1 cellular context compared by ENCODE assay signal in the genomic region with DNA sequence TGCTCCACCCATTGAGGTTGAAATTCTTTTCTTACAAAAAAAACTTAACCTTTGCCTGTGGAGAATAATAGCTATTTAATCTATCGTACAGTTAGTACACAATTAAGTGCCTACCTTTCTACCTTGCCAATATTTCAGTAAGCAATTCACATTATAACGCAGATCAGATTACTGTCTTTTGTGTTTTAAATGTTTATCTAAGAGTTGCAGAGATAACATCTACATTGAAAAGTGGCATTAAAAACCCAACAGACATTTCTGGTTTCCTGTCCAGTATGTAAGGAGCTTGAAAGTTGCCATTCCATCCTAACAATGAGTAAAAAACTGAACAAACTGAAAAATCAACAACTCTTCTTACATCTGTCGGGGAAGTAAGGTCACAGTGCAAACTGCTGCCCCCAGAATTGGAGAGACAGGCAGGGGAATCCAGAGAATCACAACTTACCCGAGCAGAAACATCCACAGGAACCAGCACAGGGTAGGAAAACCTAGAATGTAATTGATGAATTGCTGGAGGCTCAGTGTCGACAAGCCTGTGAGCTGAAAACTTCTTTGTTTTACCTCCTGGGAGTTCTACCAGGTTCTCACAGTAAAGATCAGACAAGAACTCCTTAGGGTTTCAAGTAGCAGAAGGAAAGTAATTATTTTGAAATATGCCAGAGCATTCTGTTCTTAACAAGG.
TF ChIP-seq lines count a peak whose summit lies in the region.

No MANE protein-coding gene starts in this region.

TF ChIP-seq in GM23338, 12 proteins besides CTCF, POLR2A, EP300 and RAD21 (continued from another document):
- TF ChIP-seq, protein P1, sequence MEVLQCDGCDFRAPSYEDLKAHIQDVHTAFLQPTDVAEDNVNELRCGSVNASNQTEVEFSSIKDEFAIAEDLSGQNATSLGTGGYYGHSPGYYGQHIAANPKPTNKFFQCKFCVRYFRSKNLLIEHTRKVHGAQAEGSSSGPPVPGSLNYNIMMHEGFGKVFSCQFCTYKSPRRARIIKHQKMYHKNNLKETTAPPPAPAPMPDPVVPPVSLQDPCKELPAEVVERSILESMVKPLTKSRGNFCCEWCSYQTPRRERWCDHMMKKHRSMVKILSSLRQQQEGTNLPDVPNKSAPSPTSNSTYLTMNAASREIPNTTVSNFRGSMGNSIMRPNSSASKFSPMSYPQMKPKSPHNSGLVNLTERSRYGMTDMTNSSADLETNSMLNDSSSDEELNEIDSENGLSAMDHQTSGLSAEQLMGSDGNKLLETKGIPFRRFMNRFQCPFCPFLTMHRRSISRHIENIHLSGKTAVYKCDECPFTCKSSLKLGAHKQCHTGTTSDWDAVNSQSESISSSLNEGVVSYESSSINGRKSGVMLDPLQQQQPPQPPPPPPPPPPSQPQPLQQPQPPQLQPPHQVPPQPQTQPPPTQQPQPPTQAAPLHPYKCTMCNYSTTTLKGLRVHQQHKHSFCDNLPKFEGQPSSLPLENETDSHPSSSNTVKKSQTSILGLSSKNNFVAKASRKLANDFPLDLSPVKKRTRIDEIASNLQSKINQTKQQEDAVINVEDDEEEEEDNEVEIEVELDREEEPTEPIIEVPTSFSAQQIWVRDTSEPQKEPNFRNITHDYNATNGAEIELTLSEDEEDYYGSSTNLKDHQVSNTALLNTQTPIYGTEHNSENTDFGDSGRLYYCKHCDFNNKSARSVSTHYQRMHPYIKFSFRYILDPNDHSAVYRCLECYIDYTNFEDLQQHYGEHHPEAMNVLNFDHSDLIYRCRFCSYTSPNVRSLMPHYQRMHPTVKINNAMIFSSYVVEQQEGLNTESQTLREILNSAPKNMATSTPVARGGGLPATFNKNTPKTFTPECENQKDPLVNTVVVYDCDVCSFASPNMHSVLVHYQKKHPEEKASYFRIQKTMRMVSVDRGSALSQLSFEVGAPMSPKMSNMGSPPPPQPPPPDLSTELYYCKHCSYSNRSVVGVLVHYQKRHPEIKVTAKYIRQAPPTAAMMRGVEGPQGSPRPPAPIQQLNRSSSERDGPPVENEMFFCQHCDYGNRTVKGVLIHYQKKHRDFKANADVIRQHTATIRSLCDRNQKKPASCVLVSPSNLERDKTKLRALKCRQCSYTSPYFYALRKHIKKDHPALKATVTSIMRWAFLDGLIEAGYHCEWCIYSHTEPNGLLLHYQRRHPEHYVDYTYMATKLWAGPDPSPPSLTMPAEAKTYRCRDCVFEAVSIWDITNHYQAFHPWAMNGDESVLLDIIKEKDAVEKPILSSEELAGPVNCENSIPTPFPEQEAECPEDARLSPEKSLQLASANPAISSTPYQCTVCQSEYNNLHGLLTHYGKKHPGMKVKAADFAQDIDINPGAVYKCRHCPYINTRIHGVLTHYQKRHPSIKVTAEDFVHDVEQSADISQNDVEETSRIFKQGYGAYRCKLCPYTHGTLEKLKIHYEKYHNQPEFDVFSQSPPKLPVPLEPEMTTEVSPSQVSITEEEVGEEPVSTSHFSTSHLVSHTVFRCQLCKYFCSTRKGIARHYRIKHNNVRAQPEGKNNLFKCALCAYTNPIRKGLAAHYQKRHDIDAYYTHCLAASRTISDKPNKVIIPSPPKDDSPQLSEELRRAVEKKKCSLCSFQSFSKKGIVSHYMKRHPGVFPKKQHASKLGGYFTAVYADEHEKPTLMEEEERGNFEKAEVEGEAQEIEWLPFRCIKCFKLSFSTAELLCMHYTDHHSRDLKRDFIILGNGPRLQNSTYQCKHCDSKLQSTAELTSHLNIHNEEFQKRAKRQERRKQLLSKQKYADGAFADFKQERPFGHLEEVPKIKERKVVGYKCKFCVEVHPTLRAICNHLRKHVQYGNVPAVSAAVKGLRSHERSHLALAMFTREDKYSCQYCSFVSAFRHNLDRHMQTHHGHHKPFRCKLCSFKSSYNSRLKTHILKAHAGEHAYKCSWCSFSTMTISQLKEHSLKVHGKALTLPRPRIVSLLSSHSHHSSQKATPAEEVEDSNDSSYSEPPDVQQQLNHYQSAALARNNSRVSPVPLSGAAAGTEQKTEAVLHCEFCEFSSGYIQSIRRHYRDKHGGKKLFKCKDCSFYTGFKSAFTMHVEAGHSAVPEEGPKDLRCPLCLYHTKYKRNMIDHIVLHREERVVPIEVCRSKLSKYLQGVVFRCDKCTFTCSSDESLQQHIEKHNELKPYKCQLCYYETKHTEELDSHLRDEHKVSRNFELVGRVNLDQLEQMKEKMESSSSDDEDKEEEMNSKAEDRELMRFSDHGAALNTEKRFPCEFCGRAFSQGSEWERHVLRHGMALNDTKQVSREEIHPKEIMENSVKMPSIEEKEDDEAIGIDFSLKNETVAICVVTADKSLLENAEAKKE (CRISPR knock-in tag; IDR thresholded peaks at IDR 0.05), result no peak
- TF ChIP-seq EZH2 (IDR thresholded peaks at IDR 0.05; ENCODE audit: low read depth, unreplicated experiment) (no peak), JUNB (IDR thresholded peaks at IDR 0.05; ENCODE audit: unreplicated experiment) (no peak)
